27 cellular contexts compared by ENCODE assay signal in the genomic region with DNA sequence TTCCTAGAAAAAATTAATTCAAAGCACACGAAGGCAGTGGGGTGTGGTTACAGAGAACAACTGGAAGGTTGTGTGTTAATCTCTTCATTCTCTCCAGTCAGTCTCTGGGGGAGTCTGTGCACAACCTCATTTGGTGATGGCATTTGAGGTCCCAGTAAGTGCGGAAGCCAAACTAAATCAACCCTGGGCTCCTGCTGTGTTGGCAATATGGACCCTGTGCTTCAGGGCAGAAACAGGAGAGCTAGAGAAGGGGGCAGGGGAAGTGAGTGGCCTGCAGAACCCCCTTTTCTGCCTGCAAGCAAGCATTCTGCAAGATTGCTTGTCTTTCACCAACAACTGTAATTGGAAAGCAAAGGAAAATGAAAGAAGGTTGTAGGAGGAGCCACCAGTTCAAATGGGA.
"Had no signal": no experiment of that assay in that cellular context is flagged by ENCODE, and none has a peak within 500 bp of the region (broad histone marks: within the 10 kb centered on the region; RNA-seq: fewer than 3 reads in every experiment).

No MANE protein-coding gene starts in this region.

- H3K27ac ChIP-seq: esophagus squamous epithelium, left ventricle myocardium inferior, right lobe of liver, thyroid gland, upper lobe of right lung had no signal

- H3K27ac Mint-ChIP-seq: activated naive CD8-positive, alpha-beta T cell; activated T-cell treated with anti-CD3 and anti-CD28 coated beads, Interleukin-2, amount 50 U/mL, for 72 hours; dendritic cell treated with granulocyte-macrophage colony-stimulating factor and Interleukin-4, amounts not matched to agents 40 ng/mL and 50 ng/mL, for 4 days; mesothelial cell of epicardium; naive thymus-derived CD4-positive, alpha-beta T cell; progenitor cell of endocrine pancreas; stimulated activated effector memory CD8-positive, alpha-beta T cell treated with anti-CD3 and anti-CD28 coated beads, Interleukin-12 subunit alpha, Interleukin-12 subunit beta, amount 100 ng/mL, for 72 hours; stimulated activated naive CD8-positive, alpha-beta T cell treated with anti-CD3 and anti-CD28 coated beads, Interleukin-15, amount 100 ng/mL, for 72 hours; T-helper 2 cell treated with Interferon-gamma antibody and Interleukin-4, amounts not matched to agents 5 μg/mL and 100 μg/mL, for 36 hours had no signal

- H3K9me3 Mint-ChIP-seq: central memory CD8-positive, alpha-beta T cell; dendritic cell treated with granulocyte-macrophage colony-stimulating factor and Interleukin-4, amounts not matched to agents 40 ng/mL and 50 ng/mL, for 4 days; stimulated activated naive CD8-positive, alpha-beta T cell treated with anti-CD3 and anti-CD28 coated beads, Interleukin-15, amount 100 ng/mL, for 72 hours; T-helper 2 cell treated with Interferon-gamma antibody and Interleukin-4, amounts not matched to agents 5 μg/mL and 100 μg/mL, for 36 hours had no signal

- H3K4me3 ChIP-seq: esophagus squamous epithelium, left ventricle myocardium inferior, right lobe of liver, thyroid gland, upper lobe of right lung had no signal

- DNase-seq: activated CD4-positive, alpha-beta T cell treated with anti-CD3 and anti-CD28 coated beads for 4 hours; activated CD4-positive, alpha-beta T cell treated with anti-CD3 and anti-CD28 coated beads, Interleukin-2, amount 50 U/mL, for 4 hours; activated naive CD4-positive, alpha-beta T cell; activated T-cell treated with anti-CD3 and anti-CD28 coated beads for 4 hours; activated T-cell treated with anti-CD3 and anti-CD28 coated beads, Interleukin-2, amount 50 U/mL, for 72 hours; anterior cingulate cortex; effector CD4-positive, alpha-beta T cell; esophagus squamous epithelium; left ventricle myocardium inferior; mammary epithelial cell; naive thymus-derived CD4-positive, alpha-beta T cell; occipital lobe; right lobe of liver; stimulated activated CD4-positive, alpha-beta T cell treated with anti-CD3 and anti-CD28 coated beads, Interleukin-12 subunit alpha, Interleukin-12 subunit beta, amount 100 ng/mL, for 4 hours; stimulated activated CD4-positive, alpha-beta T cell treated with anti-CD3 and anti-CD28 coated beads, Interleukin-4, amount 100 ng/mL, for 24 hours; stimulated activated naive CD8-positive, alpha-beta T cell treated with anti-CD3 and anti-CD28 coated beads, Interleukin-15, amount 100 ng/mL, for 72 hours; substantia nigra; T-helper 1 cell; thyroid gland; upper lobe of right lung had no signal

- H3K36me3 ChIP-seq: esophagus squamous epithelium, left ventricle myocardium inferior, right lobe of liver, thyroid gland, upper lobe of right lung had no signal

- H3K9me3 ChIP-seq: esophagus squamous epithelium, left ventricle myocardium inferior, right lobe of liver, thyroid gland, upper lobe of right lung had no signal

- H3K4me1 Mint-ChIP-seq: central memory CD8-positive, alpha-beta T cell; naive thymus-derived CD4-positive, alpha-beta T cell; stimulated activated effector memory CD8-positive, alpha-beta T cell treated with anti-CD3 and anti-CD28 coated beads, Interleukin-12 subunit alpha, Interleukin-12 subunit beta, amount 100 ng/mL, for 72 hours; stimulated activated naive CD8-positive, alpha-beta T cell treated with anti-CD3 and anti-CD28 coated beads, Interleukin-15, amount 100 ng/mL, for 72 hours had no signal

- H3K27me3 ChIP-seq: esophagus squamous epithelium, right lobe of liver, thyroid gland, upper lobe of right lung had no signal

- H3K36me3 Mint-ChIP-seq: activated naive CD8-positive, alpha-beta T cell; mesothelial cell of epicardium; naive thymus-derived CD4-positive, alpha-beta T cell; stimulated activated effector memory CD8-positive, alpha-beta T cell treated with anti-CD3 and anti-CD28 coated beads, Interleukin-12 subunit alpha, Interleukin-12 subunit beta, amount 100 ng/mL, for 72 hours had no signal

- H3K4me1 ChIP-seq: esophagus squamous epithelium, right lobe of liver, thyroid gland, upper lobe of right lung had no signal

- H3K4me3 Mint-ChIP-seq: activated naive CD8-positive, alpha-beta T cell; activated T-cell treated with anti-CD3 and anti-CD28 coated beads, Interleukin-2, amount 50 U/mL, for 72 hours; central memory CD8-positive, alpha-beta T cell; dendritic cell treated with granulocyte-macrophage colony-stimulating factor and Interleukin-4, amounts not matched to agents 40 ng/mL and 50 ng/mL, for 4 days; mesothelial cell of epicardium; naive thymus-derived CD4-positive, alpha-beta T cell; stimulated activated effector memory CD8-positive, alpha-beta T cell treated with anti-CD3 and anti-CD28 coated beads, Interleukin-12 subunit alpha, Interleukin-12 subunit beta, amount 100 ng/mL, for 72 hours; stimulated activated naive CD8-positive, alpha-beta T cell treated with anti-CD3 and anti-CD28 coated beads, Interleukin-15, amount 100 ng/mL, for 72 hours; T-helper 2 cell treated with Interferon-gamma antibody and Interleukin-4, amounts not matched to agents 5 μg/mL and 100 μg/mL, for 36 hours had no signal
